ENCODE assay signal across 9 cellular contexts in genomic region chr14:39229222-39229543, GRCh38. TPM values are rescaled to one million over a fixed set of nuclear protein-coding genes. Genes with fewer than 3 reads are reported as not detected.
A peak's percentile ranks its signal among the peaks of the same experiment; 100 is the strongest.
DNase-seq lines count a peak whose midpoint lies in the region; ATAC-seq and TF ChIP-seq lines count a peak whose summit lies in the region.
"Had no signal": no experiment of that assay in that cellular context is flagged by ENCODE, and none has a peak within 500 bp of the region (broad histone marks: within the 10 kb centered on the region; RNA-seq: fewer than 3 reads in every experiment).

No MANE protein-coding gene starts in this region.

- 65 to 73% methylated on average over 1 of the region's 1 CpG for WGBS in upper lobe of left lung, 2 donors

- H3K27me3 ChIP-seq in ACC112 (ENCODE audit: insufficient read depth, low read length) (no peaks in the 10 kb centered on the region), PC-9 (ENCODE audit: insufficient read depth, low read depth) (no peaks in the 10 kb centered on the region), upper lobe of left lung (no peaks in the 10 kb centered on the region)

- H3K36me3 ChIP-seq in ACC112 (ENCODE audit: insufficient read depth, low read length) (no peaks in the 10 kb centered on the region), PC-9 (ENCODE audit: low read depth) (no peaks in the 10 kb centered on the region), upper lobe of left lung (no peaks in the 10 kb centered on the region)

- peaks cover 58% of the 10 kb centered on the region for H3K4me1 Mint-ChIP-seq in activated CD4-positive, alpha-beta T cell treated with anti-CD3 and anti-CD28 coated beads, Interleukin-2, amount 10 ng/mL, durations not matched to agents 7 days and 5 days

- no peak overlapping the region for H2AFZ ChIP-seq in ACC112 (ENCODE audit: low read length, unreplicated experiment)
- H2AFZ ChIP-seq in PC-9: no peak overlapping the region

- CTCF ChIA-PET in activated CD4-positive, alpha-beta T cell treated with anti-CD3 and anti-CD28 coated beads, Interleukin-2, amount 10 ng/mL, durations not matched to agents 7 days and 5 days (lab: Charles Lee): interaction anchor here (0.6 to 1.7 kb wide), 5 partner anchors 16 to 202 kb away, joined by 3 to 4 read pairs (median 3); no protein-coding TSS in a partner anchor
- CTCF ChIA-PET in PC-9 (lab: Charles Lee): no interaction called here

- no peak for TF ChIP-seq POLR2A in upper lobe of left lung (IDR thresholded peaks at IDR 0.05)

- H3K27ac ChIP-seq in ACC112 (ENCODE audit: low read depth, low read length): peak overlapping the region; percentile 49; the same call in 1 of the 2 replicates
- no peak overlapping the region for H3K27ac ChIP-seq in PC-9
- H3K27ac ChIP-seq in upper lobe of left lung: no peak overlapping the region

- intact Hi-C loops in PC-9 (cut with micrococcal nuclease; ENCODE audit: unreplicated experiment): no loop called here

- H3K9me3 ChIP-seq in PC-9 (ENCODE audit: insufficient read depth, low read depth) (no peaks in the 10 kb centered on the region), upper lobe of left lung (no peaks in the 10 kb centered on the region)

- H3K27me3 Mint-ChIP-seq in activated CD4-positive, alpha-beta T cell treated with anti-CD3 and anti-CD28 coated beads, Interleukin-2, amount 10 ng/mL, durations not matched to agents 7 days and 5 days: no peaks in the 10 kb centered on the region
- H3K27me3 Mint-ChIP-seq: B cell had no signal

- H3K4me3 ChIP-seq in ACC112 (ENCODE audit: low read depth, low read length) (no peak overlapping the region), foreskin fibroblast (ENCODE audit: low read depth in 1 of 2, low read length in 2 of 2) (no peak overlapping the region), PC-9 (no peak overlapping the region), upper lobe of left lung (no peak overlapping the region)

- H3K9me2 ChIP-seq in PC-9 (ENCODE audit: insufficient read depth): no peaks in the 10 kb centered on the region

- H3K79me2 ChIP-seq in ACC112 (ENCODE audit: control insufficient read depth, insufficient read depth, low read length, unreplicated experiment) (no peaks in the 10 kb centered on the region), PC-9 (ENCODE audit: low read depth) (no peaks in the 10 kb centered on the region)

- POLR2A ChIA-PET in activated CD4-positive, alpha-beta T cell treated with anti-CD3 and anti-CD28 coated beads, Interleukin-2, amount 10 ng/mL, durations not matched to agents 7 days and 5 days (lab: Charles Lee): interaction anchor here (0.7 to 1.5 kb wide), 4 partner anchors 59 to 203 kb away, joined by 3 to 7 read pairs (median 3); partner anchors contain the start of genes FBXO33 and TRAPPC6B
- POLR2A ChIA-PET in PC-9 (lab: Charles Lee; ENCODE audit: unreplicated experiment): no interaction called here

- no peak for TF ChIP-seq EP300 in upper lobe of left lung (IDR thresholded peaks at IDR 0.05)

- DNase-seq in activated CD4-positive, alpha-beta T cell treated with anti-CD3 and anti-CD28 coated beads, Interleukin-2, amount 10 ng/mL, durations not matched to agents 7 days and 5 days: peak; percentile 80
- DNase-seq in foreskin fibroblast (peak; percentile 7 to 20), PC-9 (no peak), upper lobe of left lung (no peak), HPDE6-E6E7 (ENCODE audit: extremely low spot score) (no peak)

- ATAC-seq in HG02943 (IDR thresholded peaks at IDR 0.05; ENCODE audit: low read depth, unreplicated experiment) (peak; percentile 59), GM19023 (IDR thresholded peaks at IDR 0.05; ENCODE audit: unreplicated experiment) (no peak), upper lobe of left lung (ENCODE audit: low FRiP score in 2 of 2) (no peak)

- no TSS peak for BruUV-seq in PC-9 (replicated peaks; lab: Mats Ljungman, UMichigan)

- H3K4me2 ChIP-seq in PC-9: no peak overlapping the region

- H3F3A ChIP-seq in PC-9 (ENCODE audit: insufficient read depth, low read depth): no peaks in the 10 kb centered on the region

- H4K20me1 ChIP-seq in PC-9 (ENCODE audit: insufficient read depth): no peaks in the 10 kb centered on the region

- peak overlapping the region; percentile 39 for H3K4me3 Mint-ChIP-seq in activated CD4-positive, alpha-beta T cell treated with anti-CD3 and anti-CD28 coated beads, Interleukin-2, amount 10 ng/mL, durations not matched to agents 7 days and 5 days
- H3K4me3 Mint-ChIP-seq: B cell had no signal

- peaks cover 2% of the 10 kb centered on the region for H3K36me3 Mint-ChIP-seq in activated CD4-positive, alpha-beta T cell treated with anti-CD3 and anti-CD28 coated beads, Interleukin-2, amount 10 ng/mL, durations not matched to agents 7 days and 5 days (ENCODE audit: low read depth)

- H3K4me1 ChIP-seq in ACC112 (ENCODE audit: control insufficient read depth, insufficient read depth, low read length, unreplicated experiment) (peaks cover 19% of the 10 kb centered on the region), PC-9 (replicated peaks; ENCODE audit: insufficient read depth) (no peaks in the 10 kb centered on the region), upper lobe of left lung (peaks cover 0 to 9% (median 7%) of the 10 kb centered on the region in 4 donors)

- H3K9me3 Mint-ChIP-seq in activated CD4-positive, alpha-beta T cell treated with anti-CD3 and anti-CD28 coated beads, Interleukin-2, amount 10 ng/mL, durations not matched to agents 7 days and 5 days: no peaks in the 10 kb centered on the region

- H3K27ac Mint-ChIP-seq in activated CD4-positive, alpha-beta T cell treated with anti-CD3 and anti-CD28 coated beads, Interleukin-2, amount 10 ng/mL, durations not matched to agents 7 days and 5 days: peak overlapping the region; percentile 94
- H3K27ac Mint-ChIP-seq: B cell had no signal

- TF ChIP-seq CTCF in foreskin fibroblast (IDR thresholded peaks at IDR 0.05; ENCODE audit: low read depth, low read length) (no peak), PC-9 (conservative IDR thresholded peaks at IDR 0.05) (no peak), upper lobe of left lung (IDR thresholded peaks at IDR 0.05) (no peak)

RNA-seq across cellular contexts. Expression of gene MIA2, which starts 4.5 kb away (rescaled TPM):
- 10 to 100 TPM; 25.5 to 28.2 TPM for total RNA-seq in activated CD4-positive, alpha-beta T cell treated with anti-CD3 and anti-CD28 coated beads, Interleukin-2, amount 10 ng/mL, durations not matched to agents 7 days and 5 days
- total RNA-seq in PC-9 (2021): 36.4 and 43.9 TPM in 2 replicates
- 10 to 100 TPM; 13.0 to 56.8 (median 25.4) TPM for total RNA-seq in upper lobe of left lung

RNA-seq across cellular contexts. Expression of gene PNN, which starts 54.1 kb away (rescaled TPM):
- 10 to 100 TPM; 76.8 to 91.2 TPM for total RNA-seq in activated CD4-positive, alpha-beta T cell treated with anti-CD3 and anti-CD28 coated beads, Interleukin-2, amount 10 ng/mL, durations not matched to agents 7 days and 5 days
- 65.8 and 72.0 TPM in 2 replicates for total RNA-seq in PC-9 (2021)
- 100 to 1,000 TPM in 1 of 6 donors, 10 to 100 TPM in 5; 24.9 to 177 (median 46.7) TPM for total RNA-seq in upper lobe of left lung

RNA-seq across cellular contexts. Expression of gene TRAPPC6B, which starts 59.0 kb away (rescaled TPM):
- 10 to 100 TPM; 29.4 to 31.3 TPM for total RNA-seq in activated CD4-positive, alpha-beta T cell treated with anti-CD3 and anti-CD28 coated beads, Interleukin-2, amount 10 ng/mL, durations not matched to agents 7 days and 5 days
- 13.2 and 14.6 TPM in 2 replicates for total RNA-seq in PC-9 (2021)
- 10 to 100 TPM; 18.5 to 29.1 (median 23.4) TPM for total RNA-seq in upper lobe of left lung

Comparison
In these comparisons a context has a peak if more than half of its experiments do, and no peak if none do; other contexts are left out.
1. DNase-seq: peak in activated CD4-positive, alpha-beta T cell treated with anti-CD3 and anti-CD28 coated beads, Interleukin-2, amount 10 ng/mL, durations not matched to agents 7 days and 5 days (single experiment) and foreskin fibroblast (2 of 2); none in PC-9 (0 of 2), upper lobe of left lung (0 of 2) and HPDE6-E6E7 (single experiment).